ENCODE assay signal across 23 cellular contexts in the genomic region with DNA sequence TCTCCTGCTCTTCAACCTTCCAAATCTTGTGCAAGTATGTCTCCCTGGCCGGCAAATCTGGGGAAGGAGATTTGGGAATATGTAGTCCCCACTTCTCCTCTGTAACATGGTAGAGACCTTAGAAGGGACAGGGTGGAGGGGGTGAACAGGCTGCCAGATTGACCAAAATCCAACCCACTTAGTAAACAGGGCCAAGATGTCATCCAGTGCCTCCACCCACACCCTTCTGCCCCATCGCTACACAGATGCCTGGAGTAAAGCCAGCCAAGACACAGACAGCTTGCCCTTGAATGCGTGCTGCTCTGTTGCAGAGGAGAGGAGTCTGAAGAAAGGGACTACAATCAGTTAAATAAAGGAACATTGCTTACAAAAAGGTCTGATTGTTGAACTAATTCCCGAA.
DNase-seq lines count a peak whose midpoint lies in the region; ATAC-seq and TF ChIP-seq lines count a peak whose summit lies in the region.
"Had no signal": no experiment of that assay in that cellular context is flagged by ENCODE, and none has a peak within 500 bp of the region (broad histone marks: within the 10 kb centered on the region; RNA-seq: fewer than 3 reads in every experiment).

No MANE protein-coding gene starts in this region.

- no peaks in the 10 kb centered on the region for H3K27me3 ChIP-seq in heart right ventricle
- H3K27me3 ChIP-seq in transverse colon, result no peaks in the 10 kb centered on the region
- H3K27me3 ChIP-seq: colonic mucosa, right lobe of liver had no signal

- DNase-seq in EL (peak; percentile 52), amniotic stem cell (lab: John Stamatoyannopoulos, UW) (peak; percentile 12), heart right ventricle (peak in 1 of 2 donors; percentile 20), stromal cell of bone marrow (ENCODE audit: low read depth) (peak; percentile 25), transverse colon (no peak), left colon (no peak)
- DNase-seq: activated CD4-positive, alpha-beta T cell treated with anti-CD3 and anti-CD28 coated beads, Interleukin-2, amount 10 ng/mL, durations not matched to agents 24 days and 14 days; activated naive CD8-positive, alpha-beta T cell treated with anti-CD3 and anti-CD28 coated beads, Interleukin-2, amount 50 U/mL, for 24 hours; activated T-cell treated with anti-CD3 and anti-CD28 coated beads, Interleukin-2, amount 50 U/mL, for 24 hours; C1 segment of cervical spinal cord; colonic mucosa; DMS53; erythroblast; Kasumi-1; lower lobe of right lung; NCI-H2029; NCI-H69; right lobe of liver; stimulated activated naive CD4-positive, alpha-beta T cell treated with Interleukin-2 at 50 U/mL for 16 hours had no signal

- H3K9me3 ChIP-seq in heart right ventricle (no peaks in the 10 kb centered on the region), transverse colon (no peaks in the 10 kb centered on the region)
- H3K9me3 ChIP-seq: colonic mucosa, HAP-1, lower lobe of right lung, right lobe of liver had no signal

- H3K36me3 ChIP-seq in heart right ventricle, result no peaks in the 10 kb centered on the region
- no peaks in the 10 kb centered on the region for H3K36me3 ChIP-seq in transverse colon
- H3K36me3 ChIP-seq: colonic mucosa, HAP-1, lower lobe of right lung, right lobe of liver had no signal

- ATAC-seq in heart right ventricle (peak; percentile 36 to 62 (median 52)), HG03439 (IDR thresholded peaks at IDR 0.05; ENCODE audit: unreplicated experiment) (no peak), GM21360 (IDR thresholded peaks at IDR 0.05; ENCODE audit: unreplicated experiment) (no peak), left colon (no peak)
- ATAC-seq: activated naive CD8-positive, alpha-beta T cell treated with anti-CD3 and anti-CD28 coated beads, Interleukin-2, amount 50 U/mL, for 24 hours; lower lobe of right lung; right lobe of liver had no signal

- TF ChIP-seq CTCF in heart right ventricle (IDR thresholded peaks at IDR 0.05) (no peak), transverse colon (IDR thresholded peaks at IDR 0.05) (no peak)

- H3K4me3 ChIP-seq in heart right ventricle (peak overlapping the region in 4 of 10 donors; percentile 2 to 25 (median 13)), transverse colon (no peak overlapping the region)
- H3K4me3 ChIP-seq: colonic mucosa, HAP-1, lower lobe of right lung, right lobe of liver had no signal

- intact Hi-C loops in heart right ventricle (cut with DNase I), result no loop called here
- intact Hi-C loops in transverse colon (cut with DNase I; ENCODE audit: low total_unique reads), result no loop called here
- intact Hi-C loops in left colon (cut with DNase I, micrococcal nuclease), result no loop called here

- in situ Hi-C loops in transverse colon (cut with MboI; ENCODE audit: low pct_ligation_motif_present in 1 of 4, low pct_unique_long_range_greater_than_20kb in 1 of 4, low sequenced_read_pairs in 3 of 4), result no loop called here

- WGBS in heart right ventricle, 2 donors, result 62 to 65% methylated on average over 4 of the region's 4 CpGs
- 59 to 61% methylated on average over 3 to 4 of the region's 4 CpGs for WGBS in transverse colon (ENCODE audit: low coverage in 1 of 2), 2 donors

- no peak for TF ChIP-seq POLR2A in transverse colon (IDR thresholded peaks at IDR 0.05)

- H3K27ac ChIP-seq in heart right ventricle (peak overlapping the region in 8 of 10 donors; percentile 5 to 55 (median 47)), transverse colon (no peak overlapping the region)
- H3K27ac ChIP-seq: colonic mucosa, lower lobe of right lung, right lobe of liver, RWPE1 had no signal

- no peak for TF ChIP-seq EP300 in transverse colon (IDR thresholded peaks at IDR 0.05; ENCODE audit: low read depth)

- H3K4me1 ChIP-seq in heart right ventricle (peaks cover 0 to 9% (median 0%) of the 10 kb centered on the region in 9 donors), transverse colon (no peaks in the 10 kb centered on the region)
- H3K4me1 ChIP-seq: colonic mucosa, HAP-1, lower lobe of right lung, right lobe of liver had no signal

Comparison
In these comparisons a context has a peak if more than half of its experiments do, and no peak if none do; other contexts are left out.
1. DNase-seq: peak in EL (single experiment), amniotic stem cell (single experiment) and stromal cell of bone marrow (single experiment); none in transverse colon (single experiment) and left colon (0 of 2).
2. ATAC-seq: peak in heart right ventricle (8 of 8); none in HG03439 (single experiment), GM21360 (single experiment) and left colon (single experiment).
3. H3K27ac ChIP-seq: peak in heart right ventricle (8 of 10); none in transverse colon (0 of 4).